9 cellular contexts compared by ENCODE assay signal in genomic region chr10:103692421-103693069, GRCh38.
DNase-seq lines count a peak whose midpoint lies in the region; ATAC-seq and TF ChIP-seq lines count a peak whose summit lies in the region.
"Had no signal": no experiment of that assay in that cellular context is flagged by ENCODE, and none has a peak within 500 bp of the region (broad histone marks: within the 10 kb centered on the region; RNA-seq: fewer than 3 reads in every experiment).

No MANE protein-coding gene starts in this region.

- TF ChIP-seq CTCF in AG04449 (IDR thresholded peaks at IDR 0.05; ENCODE audit: insufficient read depth, low read length, missing control alignments) (no peak), activated B cell treated with CpG ODN at 0.5 μM for 24 hours (IDR thresholded peaks at IDR 0.05) (no peak), vagina (IDR thresholded peaks at IDR 0.05) (no peak), gastrocnemius medialis (IDR thresholded peaks at IDR 0.05 in 4 of 5, conservative IDR thresholded peaks at IDR 0.05 in 1 of 5) (no peak)

- no peak for DNase-seq in AG04449 (ENCODE audit: low read depth, low spot score)
- peak; percentile 64 for DNase-seq in activated B cell treated with CpG ODN at 0.5 μM for 24 hours
- DNase-seq in iPS-NIHi11 (ENCODE audit: low spot score): peak; percentile 65
- no peak for DNase-seq in vagina (ENCODE audit: extremely low spot score in 2 of 2)
- DNase-seq in NCI-H2196 treated with DMSO at 0.1 percent for 48 hours (lab: John Stamatoyannopoulos, UW; ENCODE audit: unreplicated experiment): no peak
- DNase-seq in gastrocnemius medialis: no peak

- H3K36me3 Mint-ChIP-seq in activated B cell treated with CpG ODN at 0.5 μM for 24 hours (ENCODE audit: low read depth): peaks cover 3% of the 10 kb centered on the region

- CTCF ChIA-PET in AG04449 (lab: Yijun Ruan, JAX) (interaction anchor here (2.0 kb wide), 1 partner anchor 192 kb away, joined by 7 read pairs; no protein-coding TSS in a partner anchor), activated B cell treated with CpG ODN at 0.5 μM for 24 hours (lab: Charles Lee) (no interaction called here)

- peak overlapping the region; percentile 85 for H3K4me3 Mint-ChIP-seq in activated B cell treated with CpG ODN at 0.5 μM for 24 hours

- no peaks in the 10 kb centered on the region for H3K36me3 ChIP-seq in vagina
- no peaks in the 10 kb centered on the region for H3K36me3 ChIP-seq in gastrocnemius medialis

- no peaks in the 10 kb centered on the region for H3K27me3 Mint-ChIP-seq in activated B cell treated with CpG ODN at 0.5 μM for 24 hours

- no peaks in the 10 kb centered on the region for H3K9me3 Mint-ChIP-seq in activated B cell treated with CpG ODN at 0.5 μM for 24 hours

- POLR2A ChIA-PET in AG04449 (lab: Yijun Ruan, JAX) (no interaction called here), activated B cell treated with CpG ODN at 0.5 μM for 24 hours (lab: Charles Lee) (interaction anchor here (0.7 to 3.0 kb wide), 3 partner anchors 14 to 157 kb away, joined by 3 to 27 read pairs (median 9); no protein-coding TSS in a partner anchor)

- no peaks in the 10 kb centered on the region for H3K27me3 ChIP-seq in vagina
- no peaks in the 10 kb centered on the region for H3K27me3 ChIP-seq in gastrocnemius medialis

- peaks cover 51% of the 10 kb centered on the region for H3K4me1 Mint-ChIP-seq in activated B cell treated with CpG ODN at 0.5 μM for 24 hours

- H3K4me1 ChIP-seq in vagina (peaks cover 63% of the 10 kb centered on the region), gastrocnemius medialis (peaks cover 14 to 17% of the 10 kb centered on the region in 2 donors)

- H3K27ac Mint-ChIP-seq in activated B cell treated with CpG ODN at 0.5 μM for 24 hours: peak overlapping the region; percentile 71

- peak overlapping the region; percentile 77 for H3K27ac ChIP-seq in vagina
- H3K27ac ChIP-seq in gastrocnemius medialis: no peak overlapping the region

- ATAC-seq in GM18867 (IDR thresholded peaks at IDR 0.05; ENCODE audit: unreplicated experiment) (peak; percentile 57), HG02973 (IDR thresholded peaks at IDR 0.05; ENCODE audit: unreplicated experiment) (peak; percentile 45), activated B cell treated with CpG ODN at 0.5 μM for 24 hours (ENCODE audit: low read depth) (peak; percentile 76), gastrocnemius medialis (no peak)

- intact Hi-C loops in activated B cell treated with CpG ODN at 0.5 μM for 24 hours (cut with micrococcal nuclease): loop anchor here (1.0 to 5.0 kb wide), 5 partner anchors 14 to 660 kb away; partner anchors contain the start of genes CFAP58 and NEURL1
- intact Hi-C loops in vagina (cut with DNase I): no loop called here
- intact Hi-C loops in gastrocnemius medialis (cut with DNase I; ENCODE audit: low total_unique reads): no loop called here

- TF ChIP-seq POLR2A in vagina (IDR thresholded peaks at IDR 0.05): no peak
- TF ChIP-seq POLR2A in gastrocnemius medialis (IDR thresholded peaks at IDR 0.05): no peak

- no peaks in the 10 kb centered on the region for H3K9me3 ChIP-seq in vagina
- H3K9me3 ChIP-seq in gastrocnemius medialis: no peaks in the 10 kb centered on the region

- H3K4me3 ChIP-seq in AG04449 (ENCODE audit: low read depth, low read length) (peak overlapping the region; percentile 50), vagina (peak overlapping the region; percentile 49 to 55), gastrocnemius medialis (peak overlapping the region in 1 of 4 donors; percentile 42)
- H3K4me3 ChIP-seq: lung had no signal

- in situ Hi-C loops in gastrocnemius medialis (cut with MboI; ENCODE audit: low sequenced_read_pairs in 4 of 4): loop anchor here in 3 of 4 donors (25.0 kb wide), 1 partner anchor 280 kb away; no protein-coding TSS in a partner anchor

Comparison
In these comparisons a context has a peak if more than half of its experiments do, and no peak if none do; other contexts are left out.
1. DNase-seq: peak in activated B cell treated with CpG ODN at 0.5 μM for 24 hours (single experiment) and iPS-NIHi11 (single experiment); none in AG04449 (single experiment), vagina (0 of 2), NCI-H2196 treated with DMSO at 0.1 percent for 48 hours (single experiment) and gastrocnemius medialis (0 of 2).
2. ATAC-seq: peak in GM18867 (single experiment), HG02973 (single experiment) and activated B cell treated with CpG ODN at 0.5 μM for 24 hours (single experiment); none in gastrocnemius medialis (0 of 2).